In genomic region chr15:74386496-74387140, GRCh38 we compare ENCODE assay signal across 15 cellular contexts. TPM values are rescaled to one million over a fixed set of nuclear protein-coding genes. Genes with fewer than 3 reads are reported as not detected.
DNase-seq lines count a peak whose midpoint lies in the region; ATAC-seq and TF ChIP-seq lines count a peak whose summit lies in the region.
"Had no signal": no experiment of that assay in that cellular context is flagged by ENCODE, and none has a peak within 500 bp of the region (broad histone marks: within the 10 kb centered on the region; RNA-seq: fewer than 3 reads in every experiment).

No MANE protein-coding gene starts in this region.

- no peak for ATAC-seq in natural killer cell treated with Interleukin-12 subunit alpha and Interleukin-12 subunit beta and Interleukin-15 and Interleukin-18, amount 100 ng/mL, for 72 hours
- ATAC-seq in natural killer cell: no peak
- ATAC-seq in activated CD8-positive, alpha-beta T cell treated with anti-CD3 and anti-CD28 coated beads, Interleukin-2, amount 10 ng/mL, durations not matched to agents 7 days and 5 days: no peak
- no peak for ATAC-seq in memory B cell (ENCODE audit: low read depth)
- ATAC-seq: body of pancreas, HCT116 had no signal

- peaks cover 29 to 34% of the 10 kb centered on the region in 2 donors for H3K4me1 Mint-ChIP-seq in natural killer cell treated with Interleukin-12 subunit alpha and Interleukin-12 subunit beta and Interleukin-15 and Interleukin-18, amount 100 ng/mL, for 72 hours (ENCODE audit: low read depth in 2 of 2)
- peaks cover 11 to 24% of the 10 kb centered on the region in 2 donors for H3K4me1 Mint-ChIP-seq in natural killer cell
- H3K4me1 Mint-ChIP-seq in activated CD8-positive, alpha-beta T cell treated with anti-CD3 and anti-CD28 coated beads, Interleukin-2, amount 10 ng/mL, durations not matched to agents 7 days and 5 days (ENCODE audit: low read depth): peaks cover 74% of the 10 kb centered on the region
- peaks cover 54% of the 10 kb centered on the region for H3K4me1 Mint-ChIP-seq in memory B cell

- peak overlapping the region; percentile 49 to 75 for H3K27ac Mint-ChIP-seq in natural killer cell treated with Interleukin-12 subunit alpha and Interleukin-12 subunit beta and Interleukin-15 and Interleukin-18, amount 100 ng/mL, for 72 hours
- H3K27ac Mint-ChIP-seq in natural killer cell (no peak overlapping the region), memory B cell (peak overlapping the region; percentile 96)
- H3K27ac Mint-ChIP-seq in activated CD8-positive, alpha-beta T cell treated with anti-CD3 and anti-CD28 coated beads, Interleukin-2, amount 10 ng/mL, durations not matched to agents 7 days and 5 days: peak overlapping the region; percentile 95

- no peaks in the 10 kb centered on the region for H3K27me3 Mint-ChIP-seq in natural killer cell treated with Interleukin-12 subunit alpha and Interleukin-12 subunit beta and Interleukin-15 and Interleukin-18, amount 100 ng/mL, for 72 hours
- H3K27me3 Mint-ChIP-seq in natural killer cell (ENCODE audit: low read depth in 2 of 2): no peaks in the 10 kb centered on the region
- no peaks in the 10 kb centered on the region for H3K27me3 Mint-ChIP-seq in activated CD8-positive, alpha-beta T cell treated with anti-CD3 and anti-CD28 coated beads, Interleukin-2, amount 10 ng/mL, durations not matched to agents 7 days and 5 days (ENCODE audit: low read depth)
- no peaks in the 10 kb centered on the region for H3K27me3 Mint-ChIP-seq in memory B cell

- no peaks in the 10 kb centered on the region for H3K9me3 Mint-ChIP-seq in natural killer cell treated with Interleukin-12 subunit alpha and Interleukin-12 subunit beta and Interleukin-15 and Interleukin-18, amount 100 ng/mL, for 72 hours
- H3K9me3 Mint-ChIP-seq in natural killer cell (no peaks in the 10 kb centered on the region), memory B cell (no peaks in the 10 kb centered on the region)
- no peaks in the 10 kb centered on the region for H3K9me3 Mint-ChIP-seq in activated CD8-positive, alpha-beta T cell treated with anti-CD3 and anti-CD28 coated beads, Interleukin-2, amount 10 ng/mL, durations not matched to agents 7 days and 5 days (ENCODE audit: insufficient read depth)

- no peak for DNase-seq in natural killer cell treated with Interleukin-12 subunit alpha and Interleukin-12 subunit beta and Interleukin-15 and Interleukin-18, amount 100 ng/mL, for 72 hours (ENCODE audit: low spot score)
- DNase-seq in natural killer cell: no peak
- DNase-seq in activated CD8-positive, alpha-beta T cell treated with anti-CD3 and anti-CD28 coated beads, Interleukin-2, amount 10 ng/mL, durations not matched to agents 7 days and 5 days: no peak
- no peak for DNase-seq in memory B cell (ENCODE audit: low spot score in 2 of 2)
- no peak for DNase-seq in NCI-H1092 treated with DMSO at 0.1 percent for 48 hours (lab: John Stamatoyannopoulos, UW)
- DNase-seq in pons (ENCODE audit: low spot score): no peak
- DNase-seq in SHP77 treated with DMSO at 0.1 percent for 48 hours (lab: John Stamatoyannopoulos, UW): no peak
- DNase-seq in NCI-H748 treated with DMSO at 0.1 percent for 48 hours (lab: John Stamatoyannopoulos, UW): no peak
- DNase-seq: activated CD4-positive, alpha-beta T cell treated with anti-CD3 and anti-CD28 coated beads, Interleukin-2, amount 50 U/mL, for 48 hours; activated effector memory CD4-positive, alpha-beta T cell treated with anti-CD3 and anti-CD28 coated beads, Interleukin-2, amount 50 U/mL, for 16 hours; body of pancreas; GF-D8; NCI-H1105 treated with DMSO at 0.1 percent for 48 hours had no signal

- no peak for TF ChIP-seq CTCF in natural killer cell (IDR thresholded peaks at IDR 0.05)

- intact Hi-C loops in natural killer cell (cut with micrococcal nuclease): no loop called here

- CTCF ChIA-PET in activated CD8-positive, alpha-beta T cell treated with anti-CD3 and anti-CD28 coated beads, Interleukin-2, amount 10 ng/mL, durations not matched to agents 7 days and 5 days (lab: Charles Lee): interaction anchor here (6.8 to 17.6 kb wide), 2 partner anchors 16 to 48 kb away, joined by 108 to 677 read pairs; partner anchors contain the start of gene SEMA7A

- no peaks in the 10 kb centered on the region for H3K36me3 Mint-ChIP-seq in natural killer cell treated with Interleukin-12 subunit alpha and Interleukin-12 subunit beta and Interleukin-15 and Interleukin-18, amount 100 ng/mL, for 72 hours
- no peaks in the 10 kb centered on the region for H3K36me3 Mint-ChIP-seq in natural killer cell
- no peaks in the 10 kb centered on the region for H3K36me3 Mint-ChIP-seq in activated CD8-positive, alpha-beta T cell treated with anti-CD3 and anti-CD28 coated beads, Interleukin-2, amount 10 ng/mL, durations not matched to agents 7 days and 5 days (ENCODE audit: low read depth)
- H3K36me3 Mint-ChIP-seq in memory B cell: no peaks in the 10 kb centered on the region

- no peak overlapping the region for H3K4me3 Mint-ChIP-seq in natural killer cell treated with Interleukin-12 subunit alpha and Interleukin-12 subunit beta and Interleukin-15 and Interleukin-18, amount 100 ng/mL, for 72 hours
- H3K4me3 Mint-ChIP-seq in natural killer cell (no peak overlapping the region), memory B cell (no peak overlapping the region)
- H3K4me3 Mint-ChIP-seq in activated CD8-positive, alpha-beta T cell treated with anti-CD3 and anti-CD28 coated beads, Interleukin-2, amount 10 ng/mL, durations not matched to agents 7 days and 5 days: no peak overlapping the region

- POLR2A ChIA-PET in activated CD8-positive, alpha-beta T cell treated with anti-CD3 and anti-CD28 coated beads, Interleukin-2, amount 10 ng/mL, durations not matched to agents 7 days and 5 days (lab: Charles Lee): interaction anchor here (2.9 kb wide), 1 partner anchor 9 kb away, joined by 23 read pairs; no protein-coding TSS in a partner anchor

RNA-seq across cellular contexts. Expression of gene CYP11A1, which starts 19.2 kb away (rescaled TPM):
- total RNA-seq in natural killer cell treated with Interleukin-12 subunit alpha and Interleukin-12 subunit beta and Interleukin-15 and Interleukin-18, amount 100 ng/mL, for 72 hours: 1 to 10 TPM in 1 of 2 donors, not detected in 1; 1.0 TPM
- total RNA-seq in natural killer cell: 1 to 10 TPM in 1 of 3 donors, not detected in 2; 5.1 TPM
- total RNA-seq in activated CD8-positive, alpha-beta T cell treated with anti-CD3 and anti-CD28 coated beads, Interleukin-2, amount 10 ng/mL, durations not matched to agents 7 days and 5 days: not detected
- total RNA-seq: dermis blood vessel endothelial cell had no signal

RNA-seq across cellular contexts. Expression of gene SEMA7A, which starts 47.1 kb away (rescaled TPM):
- 10 to 100 TPM; 32.1 to 40.8 TPM for total RNA-seq in natural killer cell treated with Interleukin-12 subunit alpha and Interleukin-12 subunit beta and Interleukin-15 and Interleukin-18, amount 100 ng/mL, for 72 hours
- 10 to 100 TPM in 1 of 3 donors, 1 to 10 TPM in 2; 4.7 to 46.2 (median 9.0) TPM for total RNA-seq in natural killer cell
- 10 to 100 TPM; 16.1 to 16.9 TPM for total RNA-seq in activated CD8-positive, alpha-beta T cell treated with anti-CD3 and anti-CD28 coated beads, Interleukin-2, amount 10 ng/mL, durations not matched to agents 7 days and 5 days

Comparison
In these comparisons a context has a peak if more than half of its experiments do, and no peak if none do; other contexts are left out.
1. H3K27ac Mint-ChIP-seq: peak in natural killer cell treated with Interleukin-12 subunit alpha and Interleukin-12 subunit beta and Interleukin-15 and Interleukin-18, amount 100 ng/mL, for 72 hours (2 of 2), activated CD8-positive, alpha-beta T cell treated with anti-CD3 and anti-CD28 coated beads, Interleukin-2, amount 10 ng/mL, durations not matched to agents 7 days and 5 days (single experiment) and memory B cell (single experiment); none in natural killer cell (0 of 2).